Comparison of ENCODE assay signal across 23 cellular contexts in genomic region chr17:79506955-79507354, GRCh38.
"Had no signal": no experiment of that assay in that cellular context is flagged by ENCODE, and none has a peak within 500 bp of the region (broad histone marks: within the 10 kb centered on the region; RNA-seq: fewer than 3 reads in every experiment).

No MANE protein-coding gene starts in this region.

- H3K36me3 ChIP-seq: stomach, suprapubic skin, thoracic aorta, thyroid gland, tibial artery, tibial nerve, transverse colon, upper lobe of left lung, upper lobe of right lung, uterus, vagina had no signal

- H3K4me1 ChIP-seq: stomach, suprapubic skin, testis, thyroid gland, tibial artery, tibial nerve, transverse colon, upper lobe of left lung, upper lobe of right lung, uterus, vagina had no signal

- H3K9me3 ChIP-seq: stomach, suprapubic skin, testis, thoracic aorta, thyroid gland, tibial artery, transverse colon, upper lobe of left lung, upper lobe of right lung, uterus, vagina had no signal

- H3K27ac ChIP-seq: stomach, suprapubic skin, testis, thoracic aorta, thyroid gland, tibial artery, tibial nerve, transverse colon, upper lobe of left lung, upper lobe of right lung, uterus, vagina had no signal

- H3K27me3 ChIP-seq: testis, thyroid gland, transverse colon, upper lobe of left lung, upper lobe of right lung, uterus, vagina had no signal

- H3K4me3 ChIP-seq: stomach, suprapubic skin, testis, thoracic aorta, thyroid gland, tibial artery, tibial nerve, transverse colon, upper lobe of left lung, upper lobe of right lung, uterus, vagina had no signal

- DNase-seq: stimulated activated CD4-positive, alpha-beta T cell treated with anti-CD3 and anti-CD28 coated beads, Interleukin-2, amount 100 ng/mL, for 48 hours; stimulated activated CD4-positive, alpha-beta T cell treated with anti-CD3 and anti-CD28 coated beads, Interleukin-4, amount 100 ng/mL, for 1 hour; stimulated activated CD4-positive, alpha-beta T cell treated with anti-CD3 and anti-CD28 coated beads, Interleukin-4, amount 100 ng/mL, for 24 hours; stimulated activated CD4-positive, alpha-beta T cell treated with anti-CD3 and anti-CD28 coated beads, Interleukin-4, amount 100 ng/mL, for 4 hours; stimulated activated CD8-positive, alpha-beta memory T cell treated with anti-CD3 and anti-CD28 coated beads, Interleukin-4, amount 100 ng/mL, for 48 hours; stimulated activated naive B cell treated with anti-CD40 and anti-IgM and Interleukin-4, amounts not matched to agents 10 μg/mL and 1 μg/mL and 100 μg/mL, for 72 hours; stimulated activated naive CD4-positive, alpha-beta T cell; stimulated activated naive CD4-positive, alpha-beta T cell treated with Interleukin-2 at 50 U/mL for 16 hours; stimulated activated naive CD8-positive, alpha-beta T cell treated with anti-CD3 and anti-CD28 coated beads, Interleukin-15, amount 100 ng/mL, for 72 hours; stimulated activated naive CD8-positive, alpha-beta T cell treated with anti-CD3 and anti-CD28 coated beads, Interleukin-15, Interleukin-2, amounts not matched to agents 100 U/mL and 50 U/mL, for 24 hours; stomach; testis; thyroid gland; tibial artery; transverse colon; trophoblast cell; upper lobe of right lung; uterus had no signal
